In genomic region chr21:31682625-31683024, GRCh38 we compare ENCODE assay signal across 27 cellular contexts.
"Had no signal": no experiment of that assay in that cellular context is flagged by ENCODE, and none has a peak within 500 bp of the region (broad histone marks: within the 10 kb centered on the region; RNA-seq: fewer than 3 reads in every experiment).

No MANE protein-coding gene starts in this region.

- H3K4me1 Mint-ChIP-seq: mesothelial cell of epicardium, neural progenitor cell had no signal

- H3K4me2 ChIP-seq: neural progenitor cell had no signal

- ATAC-seq: activated CD8-positive, alpha-beta T cell treated with anti-CD3 and anti-CD28 coated beads, Interleukin-2, amount 10 ng/mL, durations not matched to agents 7 days and 5 days; activated T-cell treated with anti-CD3 and anti-CD28 coated beads, Interleukin-2, amount 50 U/mL, for 4 hours; left ventricle myocardium superior; naive thymus-derived CD8-positive, alpha-beta T cell had no signal

- H3K9ac ChIP-seq: neural progenitor cell had no signal

- H3K36me3 ChIP-seq: prostate gland had no signal

- H3K4me1 ChIP-seq: neural progenitor cell, prostate gland, right atrium auricular region, spleen, upper lobe of left lung had no signal

- H3K27ac Mint-ChIP-seq: activated CD8-positive, alpha-beta T cell treated with anti-CD3 and anti-CD28 coated beads, Interleukin-2, amount 10 ng/mL, durations not matched to agents 7 days and 5 days; activated naive CD8-positive, alpha-beta T cell; activated T-helper 2 cell treated with anti-CD3 and anti-CD28 coated beads, Interferon-gamma antibody, Interleukin-2, Interleukin-4, amounts not matched to agents 10 μg/mL and 5 μg/mL and 100 μg/mL, durations not matched to agents 14 hours and 24 hours and 36 hours; dendritic cell treated with granulocyte-macrophage colony-stimulating factor and Interleukin-4, amounts not matched to agents 40 ng/mL and 50 ng/mL, for 4 days; mesothelial cell of epicardium; neural progenitor cell had no signal

- H3K27ac ChIP-seq: cardiac muscle cell, neural progenitor cell, prostate gland, right atrium auricular region, spleen, thoracic aorta, upper lobe of left lung had no signal

- H3K4me3 Mint-ChIP-seq: activated CD8-positive, alpha-beta T cell treated with anti-CD3 and anti-CD28 coated beads, Interleukin-2, amount 10 ng/mL, durations not matched to agents 7 days and 5 days; activated naive CD8-positive, alpha-beta T cell; activated T-cell treated with anti-CD3 and anti-CD28 coated beads, Interleukin-2, amount 50 U/mL, for 4 hours; dendritic cell treated with granulocyte-macrophage colony-stimulating factor and Interleukin-4, amounts not matched to agents 40 ng/mL and 50 ng/mL, for 4 days; mesothelial cell of epicardium; naive thymus-derived CD8-positive, alpha-beta T cell; neural progenitor cell had no signal

- H3K9me3 Mint-ChIP-seq: activated T-cell treated with anti-CD3 and anti-CD28 coated beads, Interleukin-2, amount 50 U/mL, for 4 hours; activated T-helper 2 cell treated with anti-CD3 and anti-CD28 coated beads, Interferon-gamma antibody, Interleukin-2, Interleukin-4, amounts not matched to agents 10 μg/mL and 5 μg/mL and 100 μg/mL, durations not matched to agents 14 hours and 24 hours and 36 hours; dendritic cell treated with granulocyte-macrophage colony-stimulating factor and Interleukin-4, amounts not matched to agents 40 ng/mL and 50 ng/mL, for 4 days; mesothelial cell of epicardium; naive thymus-derived CD8-positive, alpha-beta T cell; neural progenitor cell had no signal

- FAIRE-seq: islet of Langerhans had no signal

- DNase-seq: activated CD4-positive, alpha-beta T cell treated with anti-CD3 and anti-CD28 coated beads for 1 hour; activated CD4-positive, alpha-beta T cell treated with anti-CD3 and anti-CD28 coated beads, Interleukin-2, amount 50 U/mL, for 1 hour; activated CD8-positive, alpha-beta T cell treated with anti-CD3 and anti-CD28 coated beads, Interleukin-2, amount 10 ng/mL, durations not matched to agents 7 days and 5 days; activated naive CD4-positive, alpha-beta T cell; activated T-cell treated with anti-CD3 and anti-CD28 coated beads, Interleukin-2, amount 50 U/mL, for 4 hours; effector CD4-positive, alpha-beta T cell; erythroblast; foreskin melanocyte; hippocampal formation; left ventricle myocardium superior; mammary epithelial cell; naive thymus-derived CD8-positive, alpha-beta T cell; spleen; stimulated activated CD4-positive, alpha-beta T cell treated with anti-CD3 and anti-CD28 coated beads, Interleukin-4, amount 100 ng/mL, for 1 hour; stimulated activated naive CD4-positive, alpha-beta T cell treated with Interleukin-2 at 50 U/mL for 16 hours; T-helper 9 cell; upper lobe of left lung had no signal

- H3K4me3 ChIP-seq: cardiac muscle cell, neural progenitor cell, prostate gland, right atrium auricular region, spleen, thoracic aorta, upper lobe of left lung had no signal

- H2AFZ ChIP-seq: neural progenitor cell had no signal

- H3K27me3 ChIP-seq: cardiac muscle cell, neural progenitor cell, right atrium auricular region, spleen, upper lobe of left lung had no signal

- H3K27me3 Mint-ChIP-seq: activated naive CD8-positive, alpha-beta T cell; dendritic cell treated with granulocyte-macrophage colony-stimulating factor and Interleukin-4, amounts not matched to agents 40 ng/mL and 50 ng/mL, for 4 days; naive thymus-derived CD8-positive, alpha-beta T cell had no signal

- H3K9me3 ChIP-seq: prostate gland, right atrium auricular region, spleen, thoracic aorta, upper lobe of left lung had no signal
